In the genomic region with DNA sequence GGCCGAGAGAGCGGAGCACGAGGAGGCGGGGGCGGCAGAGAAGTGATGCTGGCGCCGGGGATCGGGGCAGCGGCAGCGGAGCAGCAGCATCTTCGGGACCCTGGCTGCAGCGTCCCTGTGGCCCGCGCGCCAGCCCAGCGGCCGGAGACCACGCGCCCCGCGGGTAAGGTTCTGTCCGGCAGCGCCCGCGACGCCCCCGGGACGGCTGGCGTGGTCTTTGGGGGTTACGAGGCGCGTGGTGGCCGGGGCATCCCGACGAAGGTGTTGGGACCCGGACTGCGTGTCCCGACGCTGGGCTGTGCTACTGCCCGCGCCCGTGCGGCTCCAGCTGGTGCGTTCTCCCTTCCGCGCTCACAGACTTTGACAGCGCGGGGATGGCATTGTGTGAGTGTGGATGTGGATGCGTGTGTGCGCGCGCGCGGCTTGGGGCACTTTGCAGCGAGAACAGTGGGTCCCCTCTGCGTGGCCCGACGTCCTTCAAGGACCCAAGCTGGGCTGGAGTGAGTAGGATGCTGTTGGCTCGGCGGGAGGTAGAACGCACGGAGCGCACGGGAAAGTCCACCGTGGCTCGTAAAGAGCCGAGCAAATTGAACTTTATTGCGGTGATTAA, we compare ENCODE assay signal across 9 cellular contexts. TPM values are rescaled to one million over a fixed set of nuclear protein-coding genes. Genes with fewer than 3 reads are reported as not detected.
DNase-seq lines count a peak whose midpoint lies in the region; ATAC-seq and TF ChIP-seq lines count a peak whose summit lies in the region.
"Had no signal": no experiment of that assay in that cellular context is flagged by ENCODE, and none has a peak within 500 bp of the region (broad histone marks: within the 10 kb centered on the region; RNA-seq: fewer than 3 reads in every experiment).

No MANE protein-coding gene starts in this region.

- peaks cover 17% of the 10 kb centered on the region for H3K4me1 Mint-ChIP-seq in CD8-positive, alpha-beta T cell (ENCODE audit: low read depth)
- peaks cover 12% of the 10 kb centered on the region for H3K4me1 Mint-ChIP-seq in activated T-helper 17 cell treated with anti-CD3 and anti-CD28 coated beads, Interleukin-2, amount 50 U/mL, for 72 hours

- peaks cover 18% of the 10 kb centered on the region for H3K4me1 ChIP-seq in CD8-positive, alpha-beta T cell (ENCODE audit: insufficient read depth, low read length)
- peaks cover 8% of the 10 kb centered on the region for H3K4me1 ChIP-seq in ovary (ENCODE audit: insufficient read depth)

- TF ChIP-seq EP300 in ovary (IDR thresholded peaks at IDR 0.05), result no peak

- CTCF ChIA-PET in CD8-positive, alpha-beta T cell (lab: Charles Lee), result no interaction called here

- H3K9me3 ChIP-seq in CD8-positive, alpha-beta T cell (ENCODE audit: low read length), result no peaks in the 10 kb centered on the region
- no peaks in the 10 kb centered on the region for H3K9me3 ChIP-seq in ovary
- H3K9me3 ChIP-seq: thyroid gland had no signal

- H3K27ac ChIP-seq in CD8-positive, alpha-beta T cell (ENCODE audit: low read depth, low read length), result no peak overlapping the region
- H3K27ac ChIP-seq in ovary, result no peak overlapping the region

- TF ChIP-seq CTCF in CD8-positive, alpha-beta T cell (IDR thresholded peaks at IDR 0.05), result no peak
- TF ChIP-seq CTCF in ovary (IDR thresholded peaks at IDR 0.05), result no peak

- H3K27me3 ChIP-seq in CD8-positive, alpha-beta T cell (ENCODE audit: insufficient read depth, low read length), result peaks cover 4% of the 10 kb centered on the region
- no peaks in the 10 kb centered on the region for H3K27me3 ChIP-seq in ovary

- H3K4me3 ChIP-seq in CD8-positive, alpha-beta T cell (ENCODE audit: low read depth, low read length), result peak overlapping the region; percentile 48
- peak overlapping the region; percentile 63 for H3K4me3 ChIP-seq in ovary

- peaks cover 38% of the 10 kb centered on the region for H3K27me3 Mint-ChIP-seq in CD8-positive, alpha-beta T cell (ENCODE audit: low read depth)
- peaks cover 25% of the 10 kb centered on the region for H3K27me3 Mint-ChIP-seq in activated T-helper 17 cell treated with anti-CD3 and anti-CD28 coated beads, Interleukin-2, amount 50 U/mL, for 72 hours

- peak in 1 of 7 experiments; percentile 17 for DNase-seq in CD8-positive, alpha-beta T cell
- DNase-seq in HK-2 (ENCODE audit: unreplicated experiment) (peak; percentile 50), Right ventricle myocardium superior (peak; percentile 54), ovary (peak in 1 of 5 donors; percentile 38), cortex of kidney (lab: John Stamatoyannopoulos, UW) (no peak), OCI-M2 (lab: John Stamatoyannopoulos, UW; ENCODE audit: unreplicated experiment) (no peak)

- H3K36me3 ChIP-seq in CD8-positive, alpha-beta T cell (ENCODE audit: insufficient read depth, low read length), result no peaks in the 10 kb centered on the region
- no peaks in the 10 kb centered on the region for H3K36me3 ChIP-seq in ovary
- H3K36me3 ChIP-seq: thyroid gland had no signal

- H3K36me3 Mint-ChIP-seq in CD8-positive, alpha-beta T cell, result no peaks in the 10 kb centered on the region
- peaks cover 9% of the 10 kb centered on the region for H3K36me3 Mint-ChIP-seq in activated T-helper 17 cell treated with anti-CD3 and anti-CD28 coated beads, Interleukin-2, amount 50 U/mL, for 72 hours (ENCODE audit: low read depth)

- no peak for ATAC-seq in CD8-positive, alpha-beta T cell
- ATAC-seq in GM19351 (IDR thresholded peaks at IDR 0.05; ENCODE audit: unreplicated experiment), result peak; percentile 9
- ATAC-seq in activated T-helper 17 cell treated with anti-CD3 and anti-CD28 coated beads, Interleukin-2, amount 50 U/mL, for 72 hours (replicated peaks), result peak; percentile 31
- peak; percentile 42 for ATAC-seq in Right ventricle myocardium superior (ENCODE audit: poor library complexity)

- H3K4me3 Mint-ChIP-seq in CD8-positive, alpha-beta T cell, result peak overlapping the region; percentile 75
- peak overlapping the region; percentile 85 for H3K4me3 Mint-ChIP-seq in activated T-helper 17 cell treated with anti-CD3 and anti-CD28 coated beads, Interleukin-2, amount 50 U/mL, for 72 hours

- H3K27ac Mint-ChIP-seq in CD8-positive, alpha-beta T cell, result no peak overlapping the region
- H3K27ac Mint-ChIP-seq in activated T-helper 17 cell treated with anti-CD3 and anti-CD28 coated beads, Interleukin-2, amount 50 U/mL, for 72 hours, result no peak overlapping the region

- WGBS in ovary, 3 donors, result 1 to 2% (median 1%) methylated on average over 41 to 68 of the region's 68 CpGs

- no peaks in the 10 kb centered on the region for H3K9me3 Mint-ChIP-seq in CD8-positive, alpha-beta T cell
- no peaks in the 10 kb centered on the region for H3K9me3 Mint-ChIP-seq in activated T-helper 17 cell treated with anti-CD3 and anti-CD28 coated beads, Interleukin-2, amount 50 U/mL, for 72 hours

- no peak for TF ChIP-seq POLR2A in ovary (IDR thresholded peaks at IDR 0.05)

- intact Hi-C loops in CD8-positive, alpha-beta T cell (cut with DNase I, micrococcal nuclease), result no loop called here
- intact Hi-C loops in Right ventricle myocardium superior (cut with DNase I) (no loop called here), ovary (cut with DNase I) (no loop called here)

- POLR2A ChIA-PET in CD8-positive, alpha-beta T cell (lab: Charles Lee), result no interaction called here

RNA-seq across cellular contexts. Expression of a gene that starts 0.5 kb away (rescaled TPM):
- total RNA-seq in CD8-positive, alpha-beta T cell, result under 1 TPM in 1 of 2 experiments, not detected in 1; 0.08 TPM
- total RNA-seq in activated T-helper 17 cell treated with anti-CD3 and anti-CD28 coated beads, Interleukin-2, amount 50 U/mL, for 72 hours, result not detected
- total RNA-seq in Right ventricle myocardium superior, result 0.19 TPM
- total RNA-seq in ovary, result under 1 TPM; 0.10 to 0.65 (median 0.36) TPM
- polyA plus RNA-seq in ovary, result under 1 TPM; 0.25 to 0.27 TPM

Comparison
In these comparisons a context has a peak if more than half of its experiments do, and no peak if none do; other contexts are left out.
1. DNase-seq: peak in HK-2 (single experiment) and Right ventricle myocardium superior (single experiment); none in cortex of kidney (single experiment) and OCI-M2 (single experiment).